24 cellular contexts compared by ENCODE assay signal in genomic region chr1:163106364-163106987, GRCh38. TPM values are rescaled to one million over a fixed set of nuclear protein-coding genes. Genes with fewer than 3 reads are reported as not detected.
A peak's percentile ranks its signal among the peaks of the same experiment; 100 is the strongest.
DNase-seq lines count a peak whose midpoint lies in the region; ATAC-seq and TF ChIP-seq lines count a peak whose summit lies in the region.
"Had no signal": no experiment of that assay in that cellular context is flagged by ENCODE, and none has a peak within 500 bp of the region (broad histone marks: within the 10 kb centered on the region; RNA-seq: fewer than 3 reads in every experiment).

No MANE protein-coding gene starts in this region.

- no peaks in the 10 kb centered on the region for H3K36me3 Mint-ChIP-seq in CD8-positive, alpha-beta memory T cell

- peak overlapping the region; percentile 51 for H3K9ac ChIP-seq in SK-N-MC (ENCODE audit: insufficient read length)
- H3K9ac ChIP-seq: SK-N-SH had no signal

- no peaks in the 10 kb centered on the region for H3K4me1 Mint-ChIP-seq in CD8-positive, alpha-beta memory T cell

- no peak for ATAC-seq in GM21717 (IDR thresholded peaks at IDR 0.05; ENCODE audit: unreplicated experiment)

- no peaks in the 10 kb centered on the region for H3K4me1 ChIP-seq in CD8-positive, alpha-beta memory T cell (ENCODE audit: insufficient read depth, low read length)
- H3K4me1 ChIP-seq: HAP-1 had no signal

- no peak overlapping the region for H3K4me3 ChIP-seq in AG10803 (ENCODE audit: low read length)
- peak overlapping the region; percentile 51 for H3K4me3 ChIP-seq in SK-N-MC
- no peak overlapping the region for H3K4me3 ChIP-seq in fibroblast of the aortic adventitia (ENCODE audit: low read depth, low read length)
- H3K4me3 ChIP-seq in CD8-positive, alpha-beta memory T cell (ENCODE audit: low read length), result no peak overlapping the region
- H3K4me3 ChIP-seq: HAP-1, MG63 had no signal

- H3K27me3 ChIP-seq in CD8-positive, alpha-beta memory T cell (ENCODE audit: insufficient read depth, low read length, poor library complexity, severe bottlenecking), result no peaks in the 10 kb centered on the region
- H3K27me3 ChIP-seq: MG63 had no signal

- CTCF ChIA-PET in CD8-positive, alpha-beta memory T cell (lab: Charles Lee), result no interaction called here

- peak overlapping the region; percentile 90 for H3K27ac ChIP-seq in SK-N-MC
- H3K27ac ChIP-seq in CD8-positive, alpha-beta memory T cell (ENCODE audit: low read depth, low read length), result no peak overlapping the region
- H3K27ac ChIP-seq: 22Rv1, HL-60 had no signal

- H3K9me3 ChIP-seq in SK-N-MC (ENCODE audit: low read depth, low read length), result no peaks in the 10 kb centered on the region
- H3K9me3 ChIP-seq in CD8-positive, alpha-beta memory T cell (ENCODE audit: low read length), result no peaks in the 10 kb centered on the region
- H3K9me3 ChIP-seq: HAP-1, MG63, SK-N-SH had no signal

- no peaks in the 10 kb centered on the region for H3K36me3 ChIP-seq in SK-N-MC (ENCODE audit: insufficient read depth, low read length)
- no peaks in the 10 kb centered on the region for H3K36me3 ChIP-seq in CD8-positive, alpha-beta memory T cell (ENCODE audit: insufficient read depth, low read length)
- H3K36me3 ChIP-seq: HAP-1, MG63 had no signal

- peak; percentile 37 for DNase-seq in DMS 273 (lab: John Stamatoyannopoulos, UW; ENCODE audit: unreplicated experiment)
- DNase-seq in DMS 273 treated with DMSO at 0.1 percent for 48 hours (lab: John Stamatoyannopoulos, UW), result no peak
- peak; percentile 34 for DNase-seq in AG10803 (ENCODE audit: low read depth)
- DNase-seq in SK-N-MC (ENCODE audit: low read depth, low spot score), result no peak
- DNase-seq in fibroblast of the aortic adventitia (ENCODE audit: low read depth), result peak; percentile 45
- DNase-seq in NCI-H526 (lab: John Stamatoyannopoulos, UW), result no peak
- DNase-seq in CD8-positive, alpha-beta memory T cell, result no peak
- DNase-seq: CD4-positive, alpha-beta T cell; DMS79; IMR-90; Karpas-422; MG63; NCI-H1048; NCI-H1436; NCI-H1930; NCI-H2171; NCI-H774; SHP77; SK-N-SH had no signal

- POLR2A ChIA-PET in CD8-positive, alpha-beta memory T cell (lab: Charles Lee), result no interaction called here

- H3K4me3 Mint-ChIP-seq in CD8-positive, alpha-beta memory T cell, result no peak overlapping the region
- H3K4me3 Mint-ChIP-seq: CD4-positive, alpha-beta T cell had no signal

- H3K27me3 Mint-ChIP-seq in CD8-positive, alpha-beta memory T cell, result peaks cover 8 to 9% of the 10 kb centered on the region in 2 donors

- TF ChIP-seq CTCF in AG10803 (conservative IDR thresholded peaks at IDR 0.05; ENCODE audit: low read length) (no peak), fibroblast of the aortic adventitia (IDR thresholded peaks at IDR 0.05; ENCODE audit: insufficient read depth, low read length) (no peak)

- H3K27ac Mint-ChIP-seq in CD8-positive, alpha-beta memory T cell, result no peak overlapping the region
- H3K27ac Mint-ChIP-seq: CD4-positive, alpha-beta T cell had no signal

- peaks cover 0 to 6% (median 5%) of the 10 kb centered on the region in 5 donors for H3K9me3 Mint-ChIP-seq in CD8-positive, alpha-beta memory T cell

RNA-seq across cellular contexts. Expression of gene RGS4, which starts 37.3 kb away (rescaled TPM):
- 255 and 538 TPM in 2 replicates for total RNA-seq in fibroblast of the aortic adventitia (ENCODE audit: low replicate concordance)
- total RNA-seq in CD8-positive, alpha-beta memory T cell, result not detected
- polyA plus RNA-seq in CD8-positive, alpha-beta memory T cell, result not detected
- total RNA-seq: CD4-positive, alpha-beta T cell; OCI-LY7 had no signal

Comparison
In these comparisons a context has a peak if more than half of its experiments do, and no peak if none do; other contexts are left out.
1. DNase-seq: peak in DMS 273 (single experiment), AG10803 (single experiment) and fibroblast of the aortic adventitia (single experiment); none in DMS 273 treated with DMSO at 0.1 percent for 48 hours (single experiment), SK-N-MC (single experiment), NCI-H526 (0 of 2) and CD8-positive, alpha-beta memory T cell (0 of 5).
2. RNA of gene RGS4, which starts 37.3 kb away (total RNA-seq): 255 to 538 TPM in fibroblast of the aortic adventitia; not detected in CD8-positive, alpha-beta memory T cell; every median in the first group is over 100 times any median in the second.